ENCODE assay signal across 8 cellular contexts in genomic region chr4:6710282-6710681, GRCh38. TPM values are rescaled to one million over a fixed set of nuclear protein-coding genes. Genes with fewer than 3 reads are reported as not detected.
A peak's percentile ranks its signal among the peaks of the same experiment; 100 is the strongest.
DNase-seq lines count a peak whose midpoint lies in the region; ATAC-seq and TF ChIP-seq lines count a peak whose summit lies in the region.

No MANE protein-coding gene starts in this region.

- no peak for ATAC-seq in HG02798 (IDR thresholded peaks at IDR 0.05; ENCODE audit: poor library complexity, unreplicated experiment)
- ATAC-seq in HG03135 (IDR thresholded peaks at IDR 0.05; ENCODE audit: unreplicated experiment) = no peak

- peaks cover 17% of the 10 kb centered on the region for H3K4me1 ChIP-seq in ovary (ENCODE audit: insufficient read depth)

- H3K27me3 Mint-ChIP-seq in endothelial cell (ENCODE audit: unreplicated experiment) = peaks cover 3% of the 10 kb centered on the region

- WGBS in ovary, 3 donors = 6 to 8% (median 8%) methylated on average over 6 of the region's 6 CpGs

- peak overlapping the region in 1 of 2 donors; percentile 33 for H3K27ac ChIP-seq in ovary

- H3K36me3 Mint-ChIP-seq in endothelial cell (ENCODE audit: low read depth, unreplicated experiment) = peaks cover 7% of the 10 kb centered on the region

- no peaks in the 10 kb centered on the region for H3K9me3 ChIP-seq in ovary

- no peaks in the 10 kb centered on the region for H3K9me3 Mint-ChIP-seq in endothelial cell (ENCODE audit: unreplicated experiment)

- peak overlapping the region; percentile 100 for H3K4me3 Mint-ChIP-seq in endothelial cell (ENCODE audit: unreplicated experiment)

- TF ChIP-seq CTCF in GM12875 (IDR thresholded peaks at IDR 0.05; ENCODE audit: borderline replicate concordance, insufficient read depth, low read depth, low read length) (no peak), endothelial cell (IDR thresholded peaks at IDR 0.05; ENCODE audit: unreplicated experiment) (no peak), ovary (IDR thresholded peaks at IDR 0.05) (no peak)

- no peaks in the 10 kb centered on the region for H3K27me3 ChIP-seq in ovary

- no peak for TF ChIP-seq POLR2A in ovary (IDR thresholded peaks at IDR 0.05)

- no peak overlapping the region for H3K27ac Mint-ChIP-seq in endothelial cell (ENCODE audit: unreplicated experiment)

- intact Hi-C loops in ovary (cut with DNase I) = loop anchor here in 2 of 4 donors (5.0 to 10.0 kb wide), 2 partner anchors 65 to 68 kb away; partner anchors contain the start of gene MRFAP1 (in 2 of the 2)

- H3K36me3 ChIP-seq in ovary = no peaks in the 10 kb centered on the region

- in situ Hi-C loops in KBM-7 (cut with MboI; ENCODE audit: low pct_unique_long_range_greater_than_20kb, low sequenced_read_pairs) = no loop called here

- TF ChIP-seq EP300 in ovary (IDR thresholded peaks at IDR 0.05) = no peak

- H3K4me3 ChIP-seq in GM12875 (ENCODE audit: low read depth, low read length) (peak overlapping the region; percentile 62), ovary (peak overlapping the region; percentile 81)

- DNase-seq in NCI-H2227 treated with DMSO at 0.1 percent for 48 hours (lab: John Stamatoyannopoulos, UW) (peak; percentile 49), endothelial cell (ENCODE audit: low spot score) (no peak), ovary (peak in 1 of 5 donors; percentile 15), mesenteric fat pad (ENCODE audit: low spot score) (no peak), KBM-7 (no peak)

- peaks cover 29% of the 10 kb centered on the region for H3K4me1 Mint-ChIP-seq in endothelial cell (ENCODE audit: unreplicated experiment)

RNA-seq across cellular contexts. Expression of gene MRFAP1L1, which starts 0.6 kb away (rescaled TPM):
- total RNA-seq in endothelial cell (ENCODE audit: unreplicated experiment) (43.0 TPM), ovary (10 to 100 TPM; 59.3 to 73.6 (median 65.3) TPM), mesenteric fat pad (34.5 TPM)
- 10 to 100 TPM; 65.1 to 80.6 TPM for polyA plus RNA-seq in ovary

RNA-seq across cellular contexts. Expression of gene BLOC1S4, which starts 5.7 kb away (rescaled TPM):
- total RNA-seq in endothelial cell (ENCODE audit: unreplicated experiment) (20.9 TPM), ovary (10 to 100 TPM; 15.4 to 26.9 (median 18.9) TPM), mesenteric fat pad (14.2 TPM)
- 10 to 100 TPM in 1 of 2 donors, 1 to 10 TPM in 1; 8.8 to 15.4 TPM for polyA plus RNA-seq in ovary

RNA-seq across cellular contexts. Expression of gene S100P, which starts 16.6 kb away (rescaled TPM):
- total RNA-seq in endothelial cell (ENCODE audit: unreplicated experiment) (not detected), ovary (1 to 10 TPM in 1 of 7 donors, under 1 TPM in 4, not detected in 2; 0.37 to 2.1 (median 0.81) TPM), mesenteric fat pad (16.1 TPM)
- under 1 TPM in 1 of 2 donors, not detected in 1; 0.97 TPM for polyA plus RNA-seq in ovary
